In the genomic region with DNA sequence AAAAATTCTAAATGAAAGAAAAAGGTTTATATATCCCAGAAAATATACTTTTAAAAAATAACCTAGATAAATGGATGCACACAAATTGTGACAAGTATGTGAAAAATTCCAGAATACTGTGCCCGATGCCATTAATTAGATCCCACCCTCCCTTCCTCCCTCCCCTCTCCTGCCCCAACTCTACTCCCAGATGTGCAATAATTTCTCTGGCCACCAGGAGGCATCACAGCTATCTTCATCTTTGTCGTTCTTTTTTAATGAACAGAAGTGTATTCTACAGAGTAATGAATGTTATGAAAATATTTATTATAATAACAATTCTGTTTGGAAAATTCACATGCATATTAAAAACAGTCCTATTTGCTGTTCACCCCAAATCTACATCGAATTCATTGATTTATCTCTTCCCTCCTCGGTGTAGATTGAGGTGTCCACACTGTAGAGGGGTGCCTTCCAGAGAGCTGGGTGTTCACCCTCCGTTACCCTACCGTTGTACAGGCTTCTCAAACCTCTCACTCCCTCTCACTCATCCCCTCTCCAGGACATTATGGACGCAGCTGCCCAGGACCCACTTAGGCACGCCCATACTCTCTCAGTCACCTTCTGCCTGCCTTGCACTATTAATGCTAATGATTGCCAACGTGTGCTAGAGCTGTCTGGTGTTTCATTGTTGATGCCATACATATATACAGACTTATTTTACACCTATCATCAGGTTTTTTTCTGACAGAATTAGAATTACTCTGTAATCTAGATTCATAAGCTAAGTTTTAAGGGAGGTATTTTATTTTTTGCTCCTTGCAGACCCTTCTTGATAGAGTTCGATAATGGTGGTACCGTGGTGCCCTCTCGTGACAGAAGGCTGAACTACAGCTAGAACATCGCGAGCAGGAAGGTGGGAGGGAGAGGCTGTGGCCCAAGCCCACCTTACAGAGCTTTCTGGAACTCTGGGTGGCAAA, we compare ENCODE assay signal across 8 cellular contexts. TPM values are rescaled to one million over a fixed set of nuclear protein-coding genes. Genes with fewer than 3 reads are reported as not detected.
DNase-seq lines count a peak whose midpoint lies in the region; ATAC-seq and TF ChIP-seq lines count a peak whose summit lies in the region.

No MANE protein-coding gene starts in this region.

- ATAC-seq in T-helper 17 cell, result peak; percentile 81

- TF ChIP-seq POLR2A in spleen (IDR thresholded peaks at IDR 0.05), result no peak

- TF ChIP-seq CTCF in HFF-Myc (IDR thresholded peaks at IDR 0.05; ENCODE audit: low read depth, low read length, missing control alignments) (peak; percentile 55), ascending aorta (IDR thresholded peaks at IDR 0.05) (peak; percentile 22 to 57 (median 52)), spleen (IDR thresholded peaks at IDR 0.05 in 8 of 11, conservative IDR thresholded peaks at IDR 0.05 in 3 of 11) (peak in 9 of 11 experiments; percentile 23 to 59 (median 53))

- H3K4me1 ChIP-seq in ascending aorta (no peaks in the 10 kb centered on the region), spleen (peaks cover 0 to 8% (median 2%) of the 10 kb centered on the region in 6 donors)

- intact Hi-C loops in ascending aorta (cut with DNase I) (loop anchor here (2.0 to 5.0 kb wide), 2 partner anchors 206 to 226 kb away; no protein-coding TSS in a partner anchor), spleen (cut with DNase I; ENCODE audit: low total_unique reads) (no loop called here)

- H3K36me3 Mint-ChIP-seq in T-helper 17 cell (ENCODE audit: low read depth), result no peaks in the 10 kb centered on the region

- H3K36me3 ChIP-seq in ascending aorta (no peaks in the 10 kb centered on the region), spleen (no peaks in the 10 kb centered on the region)

- peak overlapping the region; percentile 80 for H3K4me3 Mint-ChIP-seq in T-helper 17 cell

- 4 to 17% (median 6%) methylated on average over 14 of the region's 14 CpGs for WGBS in spleen, 5 donors

- H3K27ac Mint-ChIP-seq in T-helper 17 cell, result no peak overlapping the region

- H3K27me3 Mint-ChIP-seq in T-helper 17 cell, result no peaks in the 10 kb centered on the region

- DNase-seq in G401 (ENCODE audit: low spot score), result peak; percentile 46
- peak; percentile 21 for DNase-seq in HFF-Myc (ENCODE audit: extremely low read depth, low read depth)
- peak; percentile 26 for DNase-seq in NCI-H1436 (lab: John Stamatoyannopoulos, UW)
- peak; percentile 12 to 35 (median 15) for DNase-seq in T-helper 17 cell
- DNase-seq in ascending aorta (ENCODE audit: low spot score in 2 of 2), result peak in 1 of 2 donors; percentile 70
- peak; percentile 14 for DNase-seq in iPS DF 4.7 (ENCODE audit: extremely low read depth, low spot score)
- DNase-seq in spleen, result no peak
- no peak for DNase-seq in cerebellar nuclear complex (lab: John Stamatoyannopoulos, UW)

- peaks cover 5% of the 10 kb centered on the region for H3K4me1 Mint-ChIP-seq in T-helper 17 cell

- in situ Hi-C loops in G401 (cut with HindIII; ENCODE audit: low sequenced_read_pairs), result no loop called here

- H3K9me3 ChIP-seq in T-helper 17 cell (ENCODE audit: control insufficient read depth, low read length, poor library complexity, severe bottlenecking) (no peaks in the 10 kb centered on the region), ascending aorta (no peaks in the 10 kb centered on the region), spleen (no peaks in the 10 kb centered on the region)

- no peaks in the 10 kb centered on the region for H3K27me3 ChIP-seq in ascending aorta
- H3K27me3 ChIP-seq in spleen (replicated peaks in 1 of 7), result no peaks in the 10 kb centered on the region

- no peak overlapping the region for H3K4me3 ChIP-seq in HFF-Myc (replicated peaks; ENCODE audit: low read depth, low read length)
- H3K4me3 ChIP-seq in ascending aorta, result peak overlapping the region; percentile 20 to 33
- H3K4me3 ChIP-seq in spleen, result peak overlapping the region in 2 of 8 donors; percentile 26 to 51

- H3K27ac ChIP-seq in ascending aorta, result no peak overlapping the region
- H3K27ac ChIP-seq in spleen, result no peak overlapping the region

RNA-seq across cellular contexts. Expression of a gene that starts 14.1 kb away (rescaled TPM):
- not detected in 2 replicates for total RNA-seq in G401 (2014; rRNA removed; shearing (Covaris generic))
- total RNA-seq in T-helper 17 cell (under 1 TPM in 1 of 2 donors, not detected in 1; 0.27 TPM), ascending aorta (not detected), spleen (1 to 10 TPM in 5 of 7 donors, under 1 TPM in 1, not detected in 1; 0.87 to 2.0 (median 1.7) TPM)
- under 1 TPM in 2 of 3 donors, not detected in 1; 0.09 to 0.13 TPM for polyA plus RNA-seq in spleen

Comparison
In these comparisons a context has a peak if more than half of its experiments do, and no peak if none do; other contexts are left out.
1. DNase-seq: peak in G401 (single experiment), HFF-Myc (single experiment), NCI-H1436 (single experiment), T-helper 17 cell (3 of 3) and iPS DF 4.7 (single experiment); none in spleen (single experiment) and cerebellar nuclear complex (0 of 2).
2. Peak in every context shown above with its lines, with median percentiles within 50 percentile points of each other: CTCF ChIP-seq.